Comparison of ENCODE assay signal across 9 cellular contexts in genomic region chr3:183298708-183299153, GRCh38. TPM values are rescaled to one million over a fixed set of nuclear protein-coding genes. Genes with fewer than 3 reads are reported as not detected.
A peak's percentile ranks its signal among the peaks of the same experiment; 100 is the strongest.
DNase-seq lines count a peak whose midpoint lies in the region; ATAC-seq and TF ChIP-seq lines count a peak whose summit lies in the region.
"Had no signal": no experiment of that assay in that cellular context is flagged by ENCODE, and none has a peak within 500 bp of the region (broad histone marks: within the 10 kb centered on the region; RNA-seq: fewer than 3 reads in every experiment).

No MANE protein-coding gene starts in this region.

- intact Hi-C loops in lower lobe of right lung (cut with DNase I) = no loop called here

- H3K36me3 ChIP-seq in lower lobe of right lung = no peaks in the 10 kb centered on the region

- H3K4me3 ChIP-seq in lower lobe of right lung = no peak overlapping the region
- H3K4me3 ChIP-seq: cardiac muscle cell had no signal

- no peak for TF ChIP-seq CTCF in lower lobe of right lung (IDR thresholded peaks at IDR 0.05)

- H3K9me3 ChIP-seq in lower lobe of right lung = no peaks in the 10 kb centered on the region

- DNase-seq in DMS 273 (lab: John Stamatoyannopoulos, UW; ENCODE audit: unreplicated experiment) (peak; percentile 94), NCI-H2196 (lab: John Stamatoyannopoulos, UW; ENCODE audit: unreplicated experiment) (peak; percentile 37), brain pericyte (ENCODE audit: low read depth, low spot score) (peak; percentile 98), lower lobe of right lung (peak; percentile 79), DMS79 (lab: John Stamatoyannopoulos, UW) (no peak), HuH-7.5 (ENCODE audit: low spot score) (no peak)

- peaks cover 26% of the 10 kb centered on the region for H3K4me1 ChIP-seq in lower lobe of right lung

- ATAC-seq in lower lobe of right lung (peak; percentile 62 to 64), HG03095 (IDR thresholded peaks at IDR 0.05; ENCODE audit: unreplicated experiment) (no peak), GM18858 (IDR thresholded peaks at IDR 0.05; ENCODE audit: unreplicated experiment) (no peak)

- no peaks in the 10 kb centered on the region for H3K27me3 ChIP-seq in lower lobe of right lung (ENCODE audit: low read depth)
- H3K27me3 ChIP-seq: cardiac muscle cell had no signal

- no peak overlapping the region for H3K27ac ChIP-seq in lower lobe of right lung
- H3K27ac ChIP-seq: cardiac muscle cell had no signal

RNA-seq across cellular contexts. Expression of gene B3GNT5, which starts 45.7 kb away (rescaled TPM):
- total RNA-seq in lower lobe of right lung = 30.8 TPM

Comparison
In these comparisons a context has a peak if more than half of its experiments do, and no peak if none do; other contexts are left out.
1. DNase-seq: peak in DMS 273 (single experiment), NCI-H2196 (single experiment), brain pericyte (single experiment) and lower lobe of right lung (single experiment); none in DMS79 (single experiment) and HuH-7.5 (single experiment).
2. ATAC-seq: peak in lower lobe of right lung (2 of 2); none in HG03095 (single experiment) and GM18858 (single experiment).